ENCODE assay signal across 14 cellular contexts in the genomic region with DNA sequence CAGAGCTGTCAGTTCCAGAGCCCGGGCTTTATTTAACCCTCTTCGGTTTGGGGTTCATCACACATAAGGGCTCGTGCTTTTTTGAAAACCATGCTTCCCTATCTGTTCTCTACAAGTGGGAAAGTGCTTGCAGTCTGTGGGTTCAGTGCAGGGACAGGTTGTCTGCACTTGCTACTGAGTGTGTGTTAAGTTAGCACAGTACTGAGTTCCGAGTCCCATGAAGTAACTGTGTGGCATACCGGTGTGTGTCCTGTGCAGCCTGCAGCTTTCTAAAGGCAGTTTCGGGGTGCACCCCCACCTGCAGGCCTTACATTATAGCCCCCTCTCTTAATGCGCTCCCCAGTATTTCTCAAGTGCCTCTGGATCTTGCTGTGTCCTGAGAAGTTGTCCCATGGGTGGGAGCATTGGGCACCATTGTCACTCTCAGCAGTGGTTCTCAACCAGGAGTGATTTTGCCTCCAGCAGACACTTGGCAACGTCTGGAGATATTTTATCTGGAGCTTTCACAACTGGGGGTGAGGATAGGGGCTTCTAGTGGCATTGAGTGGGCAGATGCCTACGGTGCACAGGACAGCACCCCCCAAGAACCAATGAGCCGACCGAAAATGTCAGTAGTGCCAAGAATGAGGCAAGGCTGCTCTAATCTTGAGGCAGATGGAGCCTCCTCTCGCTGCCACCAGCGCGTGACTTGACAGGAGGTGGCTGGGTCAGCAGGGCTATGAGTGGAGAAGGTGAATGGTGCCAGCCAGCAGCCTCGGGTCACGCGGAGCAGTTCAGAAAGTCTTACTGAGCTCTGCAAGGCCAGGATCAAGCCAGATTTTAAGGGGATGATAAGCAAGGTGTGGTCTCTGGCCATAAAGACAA.
DNase-seq lines count a peak whose midpoint lies in the region; ATAC-seq, FAIRE-seq and TF ChIP-seq lines count a peak whose summit lies in the region.
"Had no signal": no experiment of that assay in that cellular context is flagged by ENCODE, and none has a peak within 500 bp of the region (broad histone marks: within the 10 kb centered on the region; RNA-seq: fewer than 3 reads in every experiment).

No MANE protein-coding gene starts in this region.

- H3K9me1 ChIP-seq in K562 (ENCODE audit: control insufficient read depth, insufficient read depth, low read length) = no peaks in the 10 kb centered on the region

- H4K20me1 ChIP-seq in K562 (replicated peaks; ENCODE audit: control insufficient read depth, insufficient read depth, low read length) = no peaks in the 10 kb centered on the region; the same call in 1 of the 2 replicates

- no peak overlapping the region for H3K27ac Mint-ChIP-seq in activated CD4-positive, alpha-beta memory T cell treated with anti-CD3 and anti-CD28 coated beads, Interleukin-2, amount 10 ng/mL, durations not matched to agents 7 days and 5 days
- H3K27ac Mint-ChIP-seq: T-helper 1 cell treated with Interleukin-12 subunit alpha and Interleukin-12 subunit beta and Interleukin-4 antibody, amounts not matched to agents 30 μg/mL and 1 μg/mL, for 36 hours had no signal

- 65% methylated on average over 16 of the region's 17 CpGs for WGBS in K562 (ENCODE audit: insufficient coverage, low coverage, missing lambda C conversion rate)
- 89 to 94% methylated on average over 17 of the region's 17 CpGs for WGBS in testis, 2 donors

- H3K4me1 ChIP-seq in Peyer's patch (peaks cover 0 to 22% (median 8%) of the 10 kb centered on the region in 4 donors), K562 (replicated peaks in 1 of 2; ENCODE audit: control insufficient read depth in 2 of 2, insufficient read depth in 2 of 2, low read length in 2 of 2) (peaks cover 8 to 23% of the 10 kb centered on the region in 2 experiments; a peak in 4 of 5 replicates), testis (peaks cover 14% of the 10 kb centered on the region)

- peak in 2 of 3 donors; percentile 25 to 38 for DNase-seq in Peyer's patch
- DNase-seq in K562 (ENCODE audit: extremely low read depth in 1 of 4, low spot score in 3 of 4) = no peak
- DNase-seq in left colon = peak; percentile 3 to 13
- peak; percentile 13 for DNase-seq in testis
- no peak for DNase-seq in effector CD4-positive, alpha-beta T cell
- DNase-seq in activated CD4-positive, alpha-beta memory T cell treated with anti-CD3 and anti-CD28 coated beads, Interleukin-2, amount 10 ng/mL, durations not matched to agents 7 days and 5 days = no peak
- DNase-seq: anterior cingulate cortex, hypothalamus, MM.1S, occipital lobe had no signal

- no peaks in the 10 kb centered on the region for H3K27me3 ChIP-seq in Peyer's patch
- no peaks in the 10 kb centered on the region for H3K27me3 ChIP-seq in K562 (ENCODE audit: control insufficient read depth in 2 of 2, insufficient read depth in 2 of 2, low read length in 2 of 2)
- no peaks in the 10 kb centered on the region for H3K27me3 ChIP-seq in testis

- CTCF ChIA-PET in K562 (lab: Yijun Ruan, JAX; ENCODE audit: low intra/inter-chr PET ratio) = no interaction called here
- CTCF ChIA-PET in activated CD4-positive, alpha-beta memory T cell treated with anti-CD3 and anti-CD28 coated beads, Interleukin-2, amount 10 ng/mL, durations not matched to agents 7 days and 5 days (lab: Charles Lee) = no interaction called here

- H3K36me3 ChIP-seq in Peyer's patch (no peaks in the 10 kb centered on the region), K562 (ENCODE audit: control insufficient read depth, insufficient read depth, low read length) (no peaks in the 10 kb centered on the region), testis (ENCODE audit: low read depth, missing control alignments) (no peaks in the 10 kb centered on the region)

- FAIRE-seq in K562 (lab: Jason Lieb, UNC) = no peak

- in situ Hi-C loops in K562 (cut with MboI) = no loop called here

- TF ChIP-seq POLR2A in Peyer's patch (IDR thresholded peaks at IDR 0.05) (no peak), K562 (conservative IDR thresholded peaks at IDR 0.05) (no peak), testis (IDR thresholded peaks at IDR 0.05) (no peak)

- POLR2A ChIA-PET in K562 (lab: Yijun Ruan, JAX) = no interaction called here
- POLR2A ChIA-PET in activated CD4-positive, alpha-beta memory T cell treated with anti-CD3 and anti-CD28 coated beads, Interleukin-2, amount 10 ng/mL, durations not matched to agents 7 days and 5 days (lab: Charles Lee) = no interaction called here

- TF ChIP-seq CTCF in Peyer's patch (IDR thresholded peaks at IDR 0.05) (no peak), K562 (IDR thresholded peaks at IDR 0.05 in 2 of 3, conservative IDR thresholded peaks at IDR 0.05 in 1 of 3; ENCODE audit: insufficient read depth in 2 of 3, low read depth in 1 of 3, low read length in 3 of 3) (no peak), testis (IDR thresholded peaks at IDR 0.05) (no peak)

- no peaks in the 10 kb centered on the region for H3K79me2 ChIP-seq in K562 (ENCODE audit: control insufficient read depth, insufficient read depth, low read length)

- no peak overlapping the region for H3K4me3 Mint-ChIP-seq in activated CD4-positive, alpha-beta memory T cell treated with anti-CD3 and anti-CD28 coated beads, Interleukin-2, amount 10 ng/mL, durations not matched to agents 7 days and 5 days
- H3K4me3 Mint-ChIP-seq: T-helper 1 cell treated with Interleukin-12 subunit alpha and Interleukin-12 subunit beta and Interleukin-4 antibody, amounts not matched to agents 30 μg/mL and 1 μg/mL, for 36 hours had no signal

- no peak overlapping the region for H3K4me2 ChIP-seq in K562 (ENCODE audit: insufficient read depth, low read length)

- H3K9me3 ChIP-seq in Peyer's patch (no peaks in the 10 kb centered on the region), K562 (replicated peaks; ENCODE audit: control insufficient read depth, insufficient read depth, low read depth, low read length) (no peaks in the 10 kb centered on the region), testis (no peaks in the 10 kb centered on the region)

- H3K4me3 ChIP-seq in Peyer's patch (no peak overlapping the region), K562 (no peak overlapping the region), testis (no peak overlapping the region)

- H3K9ac ChIP-seq in K562 (ENCODE audit: insufficient read depth in 1 of 2, low read depth in 2 of 2, low read length in 2 of 2) = no peak overlapping the region

- no peaks in the 10 kb centered on the region for H3K9me3 Mint-ChIP-seq in activated CD4-positive, alpha-beta memory T cell treated with anti-CD3 and anti-CD28 coated beads, Interleukin-2, amount 10 ng/mL, durations not matched to agents 7 days and 5 days
- H3K9me3 Mint-ChIP-seq: CD8-positive, alpha-beta memory T cell; T-helper 1 cell treated with Interleukin-12 subunit alpha and Interleukin-12 subunit beta and Interleukin-4 antibody, amounts not matched to agents 30 μg/mL and 1 μg/mL, for 36 hours had no signal

- H3K27ac ChIP-seq in Peyer's patch = no peak overlapping the region
- H3K27ac ChIP-seq in K562 (ENCODE audit: extremely low read depth, low read depth, low read length) = no peak overlapping the region
- no peak overlapping the region for H3K27ac ChIP-seq in testis
- H3K27ac ChIP-seq: HL-60 had no signal

- TF ChIP-seq EP300 in K562 (IDR thresholded peaks at IDR 0.05; ENCODE audit: low read length) = no peak

- no TSS peak for BruUV-seq in K562 (replicated peaks; lab: Mats Ljungman, UMichigan)

- peaks cover 25% of the 10 kb centered on the region for H3K4me1 Mint-ChIP-seq in activated CD4-positive, alpha-beta memory T cell treated with anti-CD3 and anti-CD28 coated beads, Interleukin-2, amount 10 ng/mL, durations not matched to agents 7 days and 5 days

- ATAC-seq in K562 (no peak; the same call in 2 of the 3 replicates), left colon (no peak), HG02938 (IDR thresholded peaks at IDR 0.05; ENCODE audit: unreplicated experiment) (no peak)

- intact Hi-C loops in K562 (cut with micrococcal nuclease) = no loop called here
- intact Hi-C loops in left colon (cut with DNase I, micrococcal nuclease) = no loop called here
- intact Hi-C loops in testis (cut with DNase I; ENCODE audit: low total_unique reads) = no loop called here

- H3K27me3 Mint-ChIP-seq in activated CD4-positive, alpha-beta memory T cell treated with anti-CD3 and anti-CD28 coated beads, Interleukin-2, amount 10 ng/mL, durations not matched to agents 7 days and 5 days = peaks cover 5% of the 10 kb centered on the region

- no peak for TF ChIP-seq RAD21 in K562 (CRISPR knock-in tag; conservative IDR thresholded peaks at IDR 0.05 in 1 of 2, IDR thresholded peaks at IDR 0.05 in 1 of 2)

- no peak overlapping the region for H2AFZ ChIP-seq in K562 (ENCODE audit: low read depth, low read length)

- no peaks in the 10 kb centered on the region for H3K36me3 Mint-ChIP-seq in activated CD4-positive, alpha-beta memory T cell treated with anti-CD3 and anti-CD28 coated beads, Interleukin-2, amount 10 ng/mL, durations not matched to agents 7 days and 5 days (ENCODE audit: low read depth)

TF ChIP-seq in K562, 482 proteins besides CTCF, POLR2A, EP300 and RAD21:
- TF ChIP-seq ZNF766 (CRISPR knock-in tag; conservative IDR thresholded peaks at IDR 0.05) (0 out of 2 replicates have a peak, but pooled peaks have one; percentile 20), ZFX (CRISPR knock-in tag; IDR thresholded peaks at IDR 0.05) (peak; percentile 15; the same call in 1 of the 2 replicates), NFIX (CRISPR knock-in tag; IDR thresholded peaks at IDR 0.05; ENCODE audit: low read depth) (no peak)

Comparison
In these comparisons a context has a peak if more than half of its experiments do, and no peak if none do; other contexts are left out.
1. DNase-seq: peak in Peyer's patch (2 of 3), left colon (2 of 2) and testis (single experiment); none in K562 (0 of 4), effector CD4-positive, alpha-beta T cell (single experiment) and activated CD4-positive, alpha-beta memory T cell treated with anti-CD3 and anti-CD28 coated beads, Interleukin-2, amount 10 ng/mL, durations not matched to agents 7 days and 5 days (single experiment).